14 cellular contexts compared by ENCODE assay signal in the genomic region with DNA sequence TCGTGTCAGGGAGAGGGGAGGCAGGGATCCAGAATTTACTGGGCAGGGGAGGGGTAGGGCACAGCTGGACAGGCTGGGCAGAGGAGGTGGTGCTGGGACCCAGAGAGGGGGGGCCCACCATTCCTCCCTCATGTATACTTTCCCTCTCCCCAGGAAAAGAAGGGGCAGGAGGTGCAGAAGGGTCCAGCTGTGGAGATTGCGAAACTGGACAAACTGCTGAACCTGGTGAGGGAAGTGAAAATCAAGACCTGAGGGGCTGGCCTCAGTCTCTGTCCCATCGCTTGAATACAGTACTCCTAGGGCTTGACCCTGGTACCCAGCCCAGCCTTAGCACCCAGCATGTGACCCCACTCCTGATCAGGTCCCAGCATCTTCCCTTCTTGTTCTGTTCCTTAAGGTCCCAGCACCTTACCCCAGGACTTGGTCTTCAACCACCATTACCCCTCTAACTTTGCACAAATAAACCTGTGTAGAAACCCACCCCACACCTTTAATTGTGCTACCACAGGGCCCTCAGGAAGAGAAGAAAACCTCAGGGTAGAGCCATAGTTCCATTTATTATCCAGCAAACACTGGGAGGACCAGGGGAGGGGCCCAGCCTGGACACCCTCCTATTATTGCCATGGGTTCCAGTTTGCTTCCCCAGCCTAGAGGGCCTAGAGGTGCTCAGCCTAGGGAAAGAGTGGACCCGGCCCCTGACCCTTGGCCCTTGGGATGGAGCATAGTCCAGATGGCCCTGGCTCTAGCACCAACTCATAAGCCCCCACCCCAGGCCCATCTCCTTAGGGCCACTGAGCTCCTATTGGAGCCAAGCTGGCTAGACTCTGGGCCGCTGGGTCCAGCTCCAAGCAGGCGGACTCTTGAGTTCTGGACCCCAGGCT. TPM values are rescaled to one million over a fixed set of nuclear protein-coding genes. Genes with fewer than 3 reads are reported as not detected.
"Had no signal": no experiment of that assay in that cellular context is flagged by ENCODE, and none has a peak within 500 bp of the region (broad histone marks: within the 10 kb centered on the region; RNA-seq: fewer than 3 reads in every experiment).

No MANE protein-coding gene starts in this region.

- ATAC-seq: effector memory CD8-positive, alpha-beta T cell; gastroesophageal sphincter; left ventricle myocardium superior; stimulated activated effector memory CD8-positive, alpha-beta T cell treated with anti-CD3 and anti-CD28 coated beads, Interleukin-12 subunit alpha, Interleukin-12 subunit beta, amount 100 ng/mL, for 72 hours had no signal

- H3K4me3 Mint-ChIP-seq: activated CD4-positive, alpha-beta memory T cell treated with anti-CD3 and anti-CD28 coated beads for 36 hours; activated naive CD4-positive, alpha-beta T cell treated with anti-CD3 and anti-CD28 coated beads, Interleukin-2, amount 10 ng/mL, durations not matched to agents 7 days and 5 days; effector memory CD8-positive, alpha-beta T cell; stimulated activated effector memory CD8-positive, alpha-beta T cell treated with anti-CD3 and anti-CD28 coated beads, Interleukin-12 subunit alpha, Interleukin-12 subunit beta, amount 100 ng/mL, for 72 hours had no signal

- H3K36me3 Mint-ChIP-seq: activated CD4-positive, alpha-beta memory T cell treated with anti-CD3 and anti-CD28 coated beads for 36 hours; activated naive CD4-positive, alpha-beta T cell treated with anti-CD3 and anti-CD28 coated beads, Interleukin-2, amount 10 ng/mL, durations not matched to agents 7 days and 5 days; stimulated activated effector memory CD8-positive, alpha-beta T cell treated with anti-CD3 and anti-CD28 coated beads, Interleukin-12 subunit alpha, Interleukin-12 subunit beta, amount 100 ng/mL, for 72 hours had no signal

- H3K36me3 ChIP-seq: gastroesophageal sphincter, right atrium auricular region, tibial nerve had no signal

- H3K27me3 ChIP-seq: gastroesophageal sphincter, right atrium auricular region, tibial nerve had no signal

- H3K9me3 ChIP-seq: gastroesophageal sphincter, right atrium auricular region, tibial nerve had no signal

- H3K9me3 Mint-ChIP-seq: activated CD4-positive, alpha-beta memory T cell treated with anti-CD3 and anti-CD28 coated beads for 36 hours; activated naive CD4-positive, alpha-beta T cell treated with anti-CD3 and anti-CD28 coated beads, Interleukin-2, amount 10 ng/mL, durations not matched to agents 7 days and 5 days; effector memory CD8-positive, alpha-beta T cell; stimulated activated effector memory CD8-positive, alpha-beta T cell treated with anti-CD3 and anti-CD28 coated beads, Interleukin-12 subunit alpha, Interleukin-12 subunit beta, amount 100 ng/mL, for 72 hours; T-helper 1 cell treated with Interleukin-12 subunit alpha and Interleukin-12 subunit beta and Interleukin-4 antibody, amounts not matched to agents 30 μg/mL and 1 μg/mL, for 36 hours had no signal

- H3K27ac ChIP-seq: gastroesophageal sphincter, right atrium auricular region had no signal

- H3K4me2 ChIP-seq: smooth muscle cell had no signal

- H3K4me3 ChIP-seq: gastroesophageal sphincter, right atrium auricular region, smooth muscle cell, tibial nerve had no signal

- H3K27ac Mint-ChIP-seq: activated CD4-positive, alpha-beta memory T cell treated with anti-CD3 and anti-CD28 coated beads for 36 hours; activated naive CD4-positive, alpha-beta T cell treated with anti-CD3 and anti-CD28 coated beads, Interleukin-2, amount 10 ng/mL, durations not matched to agents 7 days and 5 days; effector memory CD8-positive, alpha-beta T cell; stimulated activated effector memory CD8-positive, alpha-beta T cell treated with anti-CD3 and anti-CD28 coated beads, Interleukin-12 subunit alpha, Interleukin-12 subunit beta, amount 100 ng/mL, for 72 hours; T-helper 1 cell treated with Interleukin-12 subunit alpha and Interleukin-12 subunit beta and Interleukin-4 antibody, amounts not matched to agents 30 μg/mL and 1 μg/mL, for 36 hours had no signal

- DNase-seq: activated CD4-positive, alpha-beta memory T cell treated with anti-CD3 and anti-CD28 coated beads for 36 hours; activated CD4-positive, CD25-positive, alpha-beta regulatory T cell treated with anti-CD3 and anti-CD28 coated beads, Interleukin-2, amount 50 U/mL, for 72 hours; activated naive CD4-positive, alpha-beta T cell treated with anti-CD3 and anti-CD28 coated beads, Interleukin-2, amount 10 ng/mL, durations not matched to agents 7 days and 5 days; central memory CD4-positive, alpha-beta T cell; effector memory CD8-positive, alpha-beta T cell; kidney; left ventricle myocardium superior; mesenchymal stem cell had no signal

RNA-seq across cellular contexts. Expression of gene ENHO, which starts 2.0 kb away (rescaled TPM):
- total RNA-seq: smooth muscle cell had no signal
